25 cellular contexts compared by ENCODE assay signal in genomic region chr5:143796110-143796509, GRCh38. TPM values are rescaled to one million over a fixed set of nuclear protein-coding genes. Genes with fewer than 3 reads are reported as not detected.
"Had no signal": no experiment of that assay in that cellular context is flagged by ENCODE, and none has a peak within 500 bp of the region (broad histone marks: within the 10 kb centered on the region; RNA-seq: fewer than 3 reads in every experiment).

No MANE protein-coding gene starts in this region.

- H3K4me1 Mint-ChIP-seq: activated T-helper 17 cell treated with anti-CD3 and anti-CD28 coated beads, Interleukin-2, amount 50 U/mL, for 72 hours had no signal

- FAIRE-seq: bronchial epithelial cell, endometrium, islet of Langerhans had no signal

- H3K27ac Mint-ChIP-seq: activated naive CD8-positive, alpha-beta T cell treated with anti-CD3 and anti-CD28 coated beads, Interleukin-2, amount 50 U/mL, for 24 hours; activated T-helper 17 cell treated with anti-CD3 and anti-CD28 coated beads, Interleukin-2, amount 50 U/mL, for 72 hours; naive thymus-derived CD4-positive, alpha-beta T cell; T-cell had no signal

- H3K36me3 ChIP-seq: lower lobe of right lung, neutrophil, right atrium auricular region, suprapubic skin had no signal

- H3K4me2 ChIP-seq: SK-N-SH had no signal

- H3K9me3 ChIP-seq: lower lobe of right lung, mucosa of descending colon, neutrophil, right atrium auricular region, SK-N-SH, suprapubic skin had no signal

- H3K4me3 Mint-ChIP-seq: activated naive CD8-positive, alpha-beta T cell treated with anti-CD3 and anti-CD28 coated beads, Interleukin-2, amount 50 U/mL, for 24 hours; activated T-helper 17 cell treated with anti-CD3 and anti-CD28 coated beads, Interleukin-2, amount 50 U/mL, for 72 hours; naive thymus-derived CD4-positive, alpha-beta T cell; T-cell had no signal

- H3K9ac ChIP-seq: SK-N-SH had no signal

- H3K4me1 ChIP-seq: lower lobe of right lung had no signal

- H3K36me3 Mint-ChIP-seq: naive thymus-derived CD4-positive, alpha-beta T cell; T-cell had no signal

- DNase-seq: activated CD4-positive, alpha-beta T cell treated with anti-CD3 and anti-CD28 coated beads for 1 hour; activated CD4-positive, alpha-beta T cell treated with anti-CD3 and anti-CD28 coated beads, Interleukin-2, amount 50 U/mL, for 48 hours; activated naive CD4-positive, alpha-beta T cell treated with Interleukin-2 at 50 U/mL for 16 hours; activated naive CD8-positive, alpha-beta T cell treated with anti-CD3 and anti-CD28 coated beads, Interleukin-2, amount 50 U/mL, for 24 hours; aorta; foreskin melanocyte; head of caudate nucleus; left colon; lower lobe of right lung; mucosa of descending colon; naive thymus-derived CD4-positive, alpha-beta T cell; SK-N-SH; stimulated activated naive CD8-positive, alpha-beta T cell treated with anti-CD3 and anti-CD28 coated beads, Interleukin-15, Interleukin-2, amounts not matched to agents 100 U/mL and 50 U/mL, for 24 hours; T-cell; T-helper 9 cell; trophoblast cell had no signal

- H3K9me3 Mint-ChIP-seq: activated naive CD8-positive, alpha-beta T cell treated with anti-CD3 and anti-CD28 coated beads, Interleukin-2, amount 50 U/mL, for 24 hours; activated T-helper 17 cell treated with anti-CD3 and anti-CD28 coated beads, Interleukin-2, amount 50 U/mL, for 72 hours; naive thymus-derived CD4-positive, alpha-beta T cell; T-cell had no signal

- H3K27ac ChIP-seq: lower lobe of right lung, neutrophil, right atrium auricular region, suprapubic skin had no signal

- H3K4me3 ChIP-seq: lower lobe of right lung, mucosa of descending colon, right atrium auricular region, suprapubic skin had no signal

- H3K27me3 ChIP-seq: neutrophil, right atrium auricular region, suprapubic skin had no signal

RNA-seq across cellular contexts. Expression of gene HMHB1, which starts 15.9 kb away (rescaled TPM):
- total RNA-seq: activated T-helper 17 cell treated with anti-CD3 and anti-CD28 coated beads, Interleukin-2, amount 50 U/mL, for 72 hours; aorta; bronchial epithelial cell; left colon; lower lobe of right lung; mucosa of descending colon; naive thymus-derived CD4-positive, alpha-beta T cell; posterior vena cava; right atrium auricular region; suprapubic skin; T-cell had no signal
- polyA plus RNA-seq: aorta; esophagus; naive thymus-derived CD4-positive, alpha-beta T cell; SK-N-SH had no signal
